17 cellular contexts compared by ENCODE assay signal in the genomic region with DNA sequence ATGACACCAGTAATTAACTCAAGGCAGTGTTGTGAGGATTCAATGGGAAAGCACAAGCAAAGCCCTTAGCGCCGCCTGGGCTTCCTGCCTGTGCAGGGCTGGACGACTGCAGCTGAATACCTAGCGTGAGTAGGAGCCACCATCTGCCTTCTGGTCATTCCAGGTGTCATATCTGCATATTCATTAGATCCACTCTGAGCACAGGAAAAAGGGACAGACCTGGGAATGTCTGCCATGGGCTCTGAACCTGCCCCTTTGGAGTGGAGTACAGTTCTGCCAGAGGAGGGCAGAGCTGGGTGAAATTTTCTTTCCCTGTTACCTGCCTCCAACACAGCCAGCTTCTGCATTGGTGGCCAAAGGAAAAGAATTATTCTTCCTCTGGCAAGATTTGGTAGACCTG.
A peak's percentile ranks its signal among the peaks of the same experiment; 100 is the strongest.
DNase-seq lines count a peak whose midpoint lies in the region; ATAC-seq and TF ChIP-seq lines count a peak whose summit lies in the region.
"Had no signal": no experiment of that assay in that cellular context is flagged by ENCODE, and none has a peak within 500 bp of the region (broad histone marks: within the 10 kb centered on the region; RNA-seq: fewer than 3 reads in every experiment).

No MANE protein-coding gene starts in this region.

- H3K4me3 ChIP-seq in endodermal cell (ENCODE audit: low read length) (no peak overlapping the region), smooth muscle cell (no peak overlapping the region), transverse colon (no peak overlapping the region), lower lobe of right lung (no peak overlapping the region)

- peaks cover 5% of the 10 kb centered on the region for H3K4me1 ChIP-seq in endodermal cell (ENCODE audit: control insufficient read depth, insufficient read depth, low read length)
- H3K4me1 ChIP-seq in smooth muscle cell (ENCODE audit: low read depth) = no peaks in the 10 kb centered on the region
- no peaks in the 10 kb centered on the region for H3K4me1 ChIP-seq in transverse colon
- H3K4me1 ChIP-seq in lower lobe of right lung = no peaks in the 10 kb centered on the region

- H3K9me3 Mint-ChIP-seq in endodermal cell = peaks cover 3% of the 10 kb centered on the region
- H3K9me3 Mint-ChIP-seq: CD8-positive, alpha-beta T cell had no signal

- intact Hi-C loops in transverse colon (cut with DNase I; ENCODE audit: low total_unique reads) = no loop called here
- intact Hi-C loops in lower lobe of right lung (cut with DNase I) = no loop called here

- H3K9ac ChIP-seq in endodermal cell (ENCODE audit: extremely low read depth, low read length, poor library complexity, severe bottlenecking) (no peak overlapping the region), smooth muscle cell (ENCODE audit: low read depth) (peak overlapping the region; percentile 28)

- DNase-seq in DMS53 (lab: John Stamatoyannopoulos, UW) (peak; percentile 44), DMS53 treated with DMSO at 0.1 percent for 48 hours (lab: John Stamatoyannopoulos, UW; ENCODE audit: unreplicated experiment) (no peak), NCI-H69 (lab: John Stamatoyannopoulos, UW) (peak; percentile 87), endodermal cell (peak; percentile 60), smooth muscle cell (lab: John Stamatoyannopoulos, UW; ENCODE audit: unreplicated experiment) (no peak), transverse colon (no peak), lower lobe of right lung (no peak)
- DNase-seq: CD8-positive, alpha-beta T cell; HCEC 1CT; NCI-H1436; NCI-H2081 treated with DMSO at 0.1 percent for 48 hours; NCI-H2227 treated with DMSO at 0.1 percent for 48 hours; NCI-H774; SHP77 had no signal

- peaks cover 16% of the 10 kb centered on the region for H3K4me1 Mint-ChIP-seq in endodermal cell

- H2AFZ ChIP-seq in smooth muscle cell (ENCODE audit: low read depth) = no peak overlapping the region

- H3K27me3 ChIP-seq in endodermal cell (ENCODE audit: control insufficient read depth, insufficient read depth, low read length, poor library complexity, severe bottlenecking) (peaks cover 14% of the 10 kb centered on the region), smooth muscle cell (ENCODE audit: low read depth) (no peaks in the 10 kb centered on the region), transverse colon (peaks cover 2% of the 10 kb centered on the region), lower lobe of right lung (ENCODE audit: low read depth) (peaks cover 6% of the 10 kb centered on the region)

- TF ChIP-seq CTCF in endodermal cell (conservative IDR thresholded peaks at IDR 0.05) (peak; percentile 64), smooth muscle cell (IDR thresholded peaks at IDR 0.05; ENCODE audit: borderline replicate concordance, insufficient read depth, poor library complexity, severe bottlenecking) (no peak), transverse colon (IDR thresholded peaks at IDR 0.05) (no peak), lower lobe of right lung (IDR thresholded peaks at IDR 0.05) (no peak)

- in situ Hi-C loops in transverse colon (cut with MboI; ENCODE audit: low pct_ligation_motif_present in 1 of 4, low pct_unique_long_range_greater_than_20kb in 1 of 4, low sequenced_read_pairs in 3 of 4) = no loop called here

- no peak overlapping the region for H3K27ac ChIP-seq in endodermal cell (ENCODE audit: low read depth, low read length)
- peak overlapping the region; percentile 64 for H3K27ac ChIP-seq in smooth muscle cell (ENCODE audit: low read depth)
- no peak overlapping the region for H3K27ac ChIP-seq in transverse colon
- no peak overlapping the region for H3K27ac ChIP-seq in lower lobe of right lung
- H3K27ac ChIP-seq: 22Rv1 had no signal

- no peak overlapping the region for H3K4me3 Mint-ChIP-seq in endodermal cell
- H3K4me3 Mint-ChIP-seq: CD8-positive, alpha-beta T cell had no signal

- no peaks in the 10 kb centered on the region for H4K20me1 ChIP-seq in smooth muscle cell (ENCODE audit: low read depth)

- H3K36me3 ChIP-seq in endodermal cell (ENCODE audit: control insufficient read depth, insufficient read depth, low read length) (no peaks in the 10 kb centered on the region), smooth muscle cell (ENCODE audit: low read depth) (no peaks in the 10 kb centered on the region), transverse colon (no peaks in the 10 kb centered on the region), lower lobe of right lung (no peaks in the 10 kb centered on the region)

- H3K4me2 ChIP-seq in smooth muscle cell = no peak overlapping the region

- no peak for TF ChIP-seq POLR2A in transverse colon (IDR thresholded peaks at IDR 0.05)

- no peak overlapping the region for H3K27ac Mint-ChIP-seq in endodermal cell
- H3K27ac Mint-ChIP-seq: CD8-positive, alpha-beta T cell had no signal

- H3K9me3 ChIP-seq in endodermal cell (ENCODE audit: control insufficient read depth, low read length) = no peaks in the 10 kb centered on the region
- H3K9me3 ChIP-seq in smooth muscle cell (replicated peaks; ENCODE audit: low read depth) = no peaks in the 10 kb centered on the region
- no peaks in the 10 kb centered on the region for H3K9me3 ChIP-seq in transverse colon
- H3K9me3 ChIP-seq in lower lobe of right lung = no peaks in the 10 kb centered on the region

- no peak for ATAC-seq in lower lobe of right lung
- no peak for ATAC-seq in HG02642 (IDR thresholded peaks at IDR 0.05; ENCODE audit: poor library complexity, unreplicated experiment)
- ATAC-seq: CD8-positive, alpha-beta T cell; Panc1 had no signal

- peaks cover under 1% of the 10 kb centered on the region for H3F3A ChIP-seq in smooth muscle cell (ENCODE audit: low read depth)

- 83 to 88% methylated on average over 4 of the region's 4 CpGs for WGBS in endodermal cell (ENCODE audit: insufficient coverage in 1 of 2, insufficient read length in 1 of 2), 2 experiments
- 67% methylated on average over 4 of the region's 4 CpGs for WGBS in smooth muscle cell (ENCODE audit: low lambda C conversion rate)
- WGBS in transverse colon (ENCODE audit: low coverage in 1 of 2), 2 donors = 52% methylated on average over 4 of the region's 4 CpGs; no CpG with 5 or more reads in 1 of the 2 donors

- peaks cover 17% of the 10 kb centered on the region for H3K27me3 Mint-ChIP-seq in endodermal cell (ENCODE audit: insufficient read depth)

- no peak for TF ChIP-seq EP300 in transverse colon (IDR thresholded peaks at IDR 0.05; ENCODE audit: low read depth)

- no peaks in the 10 kb centered on the region for H3K36me3 Mint-ChIP-seq in endodermal cell (ENCODE audit: low read depth)
- H3K36me3 Mint-ChIP-seq: CD8-positive, alpha-beta T cell had no signal

- H3K79me2 ChIP-seq in smooth muscle cell (ENCODE audit: low read depth) = peaks cover under 1% of the 10 kb centered on the region

Comparison
In these comparisons a context has a peak if more than half of its experiments do, and no peak if none do; other contexts are left out.
1. DNase-seq: peak in DMS53 (single experiment), NCI-H69 (single experiment) and endodermal cell (single experiment); none in DMS53 treated with DMSO at 0.1 percent for 48 hours (single experiment), smooth muscle cell (single experiment), transverse colon (single experiment) and lower lobe of right lung (single experiment).